8 cellular contexts compared by ENCODE assay signal in the genomic region with DNA sequence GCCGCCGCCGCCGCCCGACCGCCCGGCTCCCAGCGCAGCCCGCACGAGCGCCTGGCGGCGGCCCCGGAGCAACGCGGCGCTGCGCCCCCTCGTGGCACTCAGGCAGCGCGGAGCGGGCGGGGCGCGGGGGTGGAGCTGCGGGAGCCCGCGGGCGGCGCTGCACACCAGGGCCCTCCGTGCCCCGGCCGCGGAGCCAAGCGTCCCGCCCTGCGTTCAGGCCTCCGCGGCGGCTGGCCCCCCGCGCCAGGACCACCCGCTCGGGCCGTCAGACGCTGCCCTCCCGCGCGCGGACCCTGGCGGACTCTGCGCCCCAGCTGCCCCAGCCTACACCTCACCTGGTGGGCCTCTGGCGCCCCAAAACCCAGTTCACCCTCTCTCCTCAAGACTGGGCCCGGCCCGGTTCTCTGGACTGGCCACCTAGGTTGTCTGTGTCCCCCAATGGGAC. TPM values are rescaled to one million over a fixed set of nuclear protein-coding genes. Genes with fewer than 3 reads are reported as not detected.
DNase-seq lines count a peak whose midpoint lies in the region; ATAC-seq lines count a peak whose summit lies in the region.

A gene (minus strand): TSS at position 75 of the 445 bp plus-strand sequence. CDS start 71,159 bp downstream, outside the sequence.

- H3K4me3 Mint-ChIP-seq in activated CD4-positive, alpha-beta memory T cell treated with anti-CD3 and anti-CD28 coated beads for 36 hours = peak within 1 kb of the TSS; percentile 30

- intact Hi-C loops in activated CD4-positive, alpha-beta memory T cell treated with anti-CD3 and anti-CD28 coated beads for 36 hours (cut with micrococcal nuclease) = loop anchor here (10.0 kb wide), 1 partner anchor 86 kb away; a partner anchor contains a TSS

- H2AFZ ChIP-seq in mesenchymal stem cell (ENCODE audit: low read depth, low read length) = no peak within 1 kb of the TSS

- CTCF ChIA-PET in activated CD4-positive, alpha-beta memory T cell treated with anti-CD3 and anti-CD28 coated beads for 36 hours (lab: Charles Lee) = interaction anchor here (0.6 to 2.0 kb wide), 16 partner anchors 14 to 145 kb away, joined by 3 to 8 read pairs (median 4); no protein-coding TSS in a partner anchor

- no peak within 1 kb of the TSS for H3K4ac ChIP-seq in mesenchymal stem cell (ENCODE audit: low read depth in 1 of 2, low read length in 2 of 2)

- 11% methylated on average over 29 of the region's 55 CpGs for WGBS in mesenchymal stem cell

- H2AK5ac ChIP-seq in mesenchymal stem cell (ENCODE audit: low read length, severe bottlenecking) = no peak within 1 kb of the TSS

- H3K27me3 ChIP-seq in mesenchymal stem cell (ENCODE audit: control insufficient read depth in 1 of 2, insufficient read depth in 1 of 2, low read length in 2 of 2) = peaks cover 32 to 56% of the 10 kb centered on the region in 2 experiments

- no peaks in the 10 kb centered on the region for H3K79me1 ChIP-seq in mesenchymal stem cell (replicated peaks; ENCODE audit: low read length, poor library complexity, severe bottlenecking)

- H3K9me3 Mint-ChIP-seq in activated CD4-positive, alpha-beta memory T cell treated with anti-CD3 and anti-CD28 coated beads for 36 hours = peaks cover 4% of the 10 kb centered on the region

- no peak within 1 kb of the TSS for H2BK15ac ChIP-seq in mesenchymal stem cell (ENCODE audit: low read depth, poor library complexity, severe bottlenecking)

- H2BK120ac ChIP-seq in mesenchymal stem cell (ENCODE audit: low read depth, low read length) = no peak within 1 kb of the TSS

- H3K27ac Mint-ChIP-seq in activated CD4-positive, alpha-beta memory T cell treated with anti-CD3 and anti-CD28 coated beads for 36 hours = no peak within 1 kb of the TSS

- no peak within 1 kb of the TSS for H3K14ac ChIP-seq in mesenchymal stem cell (ENCODE audit: low read length in 2 of 2)

- H3K4me3 ChIP-seq in mesenchymal stem cell (ENCODE audit: insufficient read depth in 1 of 2, low read depth in 1 of 2, low read length in 2 of 2) = peak within 1 kb of the TSS in 1 of 2 experiments; percentile 65

- no peak within 1 kb of the TSS for H3K18ac ChIP-seq in mesenchymal stem cell (ENCODE audit: low read depth in 1 of 2, low read length in 2 of 2)

- peak within 1 kb of the TSS; percentile 77 for H3K4me2 ChIP-seq in mesenchymal stem cell (ENCODE audit: low read length, poor library complexity, severe bottlenecking)

- H4K91ac ChIP-seq in mesenchymal stem cell (ENCODE audit: low read length) = no peak within 1 kb of the TSS

- H3K9ac ChIP-seq in mesenchymal stem cell (ENCODE audit: low read length) = no peak within 1 kb of the TSS

- H3K36me3 ChIP-seq in mesenchymal stem cell (ENCODE audit: control insufficient read depth in 1 of 2, insufficient read depth in 2 of 2, low read depth in 1 of 2, low read length in 2 of 2) = no peaks in the 10 kb centered on the region

- DNase-seq in COR-L47 (lab: John Stamatoyannopoulos, UW) (peak; percentile 49), NCI-H1092 (lab: John Stamatoyannopoulos, UW) (peak; percentile 23), mesenchymal stem cell (peak; percentile 59), RKO (ENCODE audit: low spot score) (no peak)
- DNase-seq in activated CD4-positive, alpha-beta memory T cell treated with anti-CD3 and anti-CD28 coated beads for 36 hours = peak; percentile 68
- peak; percentile 20 for DNase-seq in effector CD8-positive, alpha-beta T cell (lab: John Stamatoyannopoulos, UW)
- DNase-seq in stimulated activated CD8-positive, alpha-beta memory T cell treated with anti-CD3 and anti-CD28 coated beads, Interleukin-15, amount 100 ng/mL, for 24 hours (ENCODE audit: low read depth) = peak; percentile 53

- H3K9me3 ChIP-seq in mesenchymal stem cell (ENCODE audit: control insufficient read depth, low read length) = no peaks in the 10 kb centered on the region

- H2BK5ac ChIP-seq in mesenchymal stem cell (ENCODE audit: low read depth, low read length, poor library complexity, severe bottlenecking) = no peak within 1 kb of the TSS

- POLR2A ChIA-PET in activated CD4-positive, alpha-beta memory T cell treated with anti-CD3 and anti-CD28 coated beads for 36 hours (lab: Charles Lee) = interaction anchor here (1.0 kb wide), 1 partner anchor 26 kb away, joined by 4 read pairs; no protein-coding TSS in a partner anchor

- H4K8ac ChIP-seq in mesenchymal stem cell (ENCODE audit: low read length) = peak within 1 kb of the TSS; percentile 87

- H3K23ac ChIP-seq in mesenchymal stem cell (ENCODE audit: low read length in 2 of 2) = no peak within 1 kb of the TSS

- H3K36me3 Mint-ChIP-seq in activated CD4-positive, alpha-beta memory T cell treated with anti-CD3 and anti-CD28 coated beads for 36 hours = no peaks in the 10 kb centered on the region

- H2BK12ac ChIP-seq in mesenchymal stem cell (ENCODE audit: low read length in 2 of 2) = no peak within 1 kb of the TSS

- peaks cover 5% of the 10 kb centered on the region for H3K4me1 Mint-ChIP-seq in activated CD4-positive, alpha-beta memory T cell treated with anti-CD3 and anti-CD28 coated beads for 36 hours (ENCODE audit: low read depth)

- peaks cover 14% of the 10 kb centered on the region for H3K4me1 ChIP-seq in mesenchymal stem cell (ENCODE audit: control insufficient read depth, insufficient read depth, low read depth, low read length)

- ATAC-seq in GM21529 (IDR thresholded peaks at IDR 0.05; ENCODE audit: unreplicated experiment) = peak; percentile 72

- H3K27ac ChIP-seq in mesenchymal stem cell (ENCODE audit: low read length, poor library complexity, severe bottlenecking) = no peak within 1 kb of the TSS

- peaks cover 41% of the 10 kb centered on the region for H3K27me3 Mint-ChIP-seq in activated CD4-positive, alpha-beta memory T cell treated with anti-CD3 and anti-CD28 coated beads for 36 hours

RNA-seq across cellular contexts. Expression of the gene that starts here (rescaled TPM):
- not detected for total RNA-seq in activated CD4-positive, alpha-beta memory T cell treated with anti-CD3 and anti-CD28 coated beads for 36 hours
- 0.01 TPM for polyA plus RNA-seq in mesenchymal stem cell (2013, experiment 1 of 2)
- polyA plus RNA-seq in mesenchymal stem cell (2013, experiment 2 of 2) = not detected

Comparison
In these comparisons a context has a peak if more than half of its experiments do, and no peak if none do; other contexts are left out.
1. Peak in DNase-seq in activated CD4-positive, alpha-beta memory T cell treated with anti-CD3 and anti-CD28 coated beads for 36 hours; RNA of the gene not detected or under 1 TPM.